ENCODE assay signal across 18 cellular contexts in the genomic region with DNA sequence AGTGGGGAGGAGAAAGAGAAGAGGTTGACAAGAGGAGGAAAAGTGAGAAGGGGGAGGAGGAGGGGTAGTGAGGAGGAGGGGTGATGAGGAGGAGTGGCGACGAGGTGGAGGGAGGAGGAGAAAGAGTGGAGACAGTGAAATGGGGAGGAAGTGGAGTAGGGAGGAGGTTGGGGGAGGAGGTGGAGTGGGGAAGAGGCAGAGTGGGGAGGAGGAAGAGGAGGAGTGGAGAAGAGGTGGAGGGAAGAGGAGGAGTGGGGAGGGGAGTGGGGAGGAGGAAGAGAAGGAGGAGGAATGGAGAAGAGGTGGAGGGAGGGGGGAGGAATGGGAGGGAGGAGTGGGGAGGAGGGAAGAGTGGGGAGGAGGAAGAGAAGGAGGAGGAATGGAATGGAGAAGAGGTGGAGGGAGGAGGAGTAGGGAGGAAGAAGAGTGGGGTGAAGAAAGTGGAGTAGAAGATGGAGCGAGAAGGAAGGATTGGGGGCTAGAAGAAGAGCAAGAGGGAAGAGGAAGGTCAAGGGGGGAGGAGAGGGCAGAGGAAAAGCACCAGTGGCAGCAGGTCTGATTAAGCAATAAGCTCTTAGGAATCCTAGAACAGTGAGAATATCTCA. TPM values are rescaled to one million over a fixed set of nuclear protein-coding genes. Genes with fewer than 3 reads are reported as not detected.
DNase-seq lines count a peak whose midpoint lies in the region; ATAC-seq, FAIRE-seq and TF ChIP-seq lines count a peak whose summit lies in the region.
"Had no signal": no experiment of that assay in that cellular context is flagged by ENCODE, and none has a peak within 500 bp of the region (broad histone marks: within the 10 kb centered on the region; RNA-seq: fewer than 3 reads in every experiment).

No MANE protein-coding gene starts in this region.

- in situ Hi-C loops in HepG2 (cut with HindIII; ENCODE audit: extremely low pct_ligation_motif_present, low pct_unique_long_range_greater_than_20kb): no loop called here

- POLR2A ChIA-PET in HepG2 (lab: Yijun Ruan, JAX): no interaction called here

- no peak for ATAC-seq in HepG2
- ATAC-seq in right lobe of liver: no peak
- ATAC-seq in RWPE2 (ENCODE audit: low read depth): no peak
- ATAC-seq: GM23338 had no signal

- H3K27ac ChIP-seq in HepG2 (ENCODE audit: extremely low read length, insufficient read depth, low read length) (no peak overlapping the region), right lobe of liver (no peak overlapping the region), RWPE2 (ENCODE audit: poor library complexity, severe bottlenecking) (peak overlapping the region; percentile 44), WERI-Rb-1 (no peak overlapping the region)
- H3K27ac ChIP-seq: BLaER1 had no signal

- no peaks in the 10 kb centered on the region for H3K27me3 Mint-ChIP-seq in chondrocyte (ENCODE audit: low read depth)
- H3K27me3 Mint-ChIP-seq: CD4-positive, alpha-beta memory T cell had no signal

- H3K4me3 Mint-ChIP-seq in chondrocyte (ENCODE audit: unreplicated experiment): no peak overlapping the region
- H3K4me3 Mint-ChIP-seq: CD14-positive monocyte; CD4-positive, alpha-beta memory T cell; GM23338 had no signal

- H3K36me3 ChIP-seq in HepG2 (replicated peaks in 1 of 2; ENCODE audit: control insufficient read depth in 1 of 2, insufficient read depth in 2 of 2, low read length in 2 of 2) (peaks cover 35 to 91% of the 10 kb centered on the region in 2 experiments), right lobe of liver (peaks cover 0 to 48% (median 13%) of the 10 kb centered on the region in 4 donors), RWPE2 (ENCODE audit: low read depth) (peaks cover 93% of the 10 kb centered on the region), WERI-Rb-1 (no peaks in the 10 kb centered on the region)

- H3K4me3 ChIP-seq in HepG2 (replicated peaks in 1 of 3; ENCODE audit: insufficient read depth in 1 of 3, low read depth in 2 of 3, low read length in 3 of 3): no peak overlapping the region
- H3K4me3 ChIP-seq in right lobe of liver: no peak overlapping the region
- H3K4me3 ChIP-seq in RWPE2 (ENCODE audit: severe bottlenecking): no peak overlapping the region
- no peak overlapping the region for H3K4me3 ChIP-seq in WERI-Rb-1 (ENCODE audit: low read depth, low read length)
- H3K4me3 ChIP-seq: BLaER1, GM23338 had no signal

- TF ChIP-seq EP300 in HepG2 (IDR thresholded peaks at IDR 0.05; ENCODE audit: low read depth in 2 of 2, low read length in 2 of 2) (no peak), HepG2 (CRISPR knock-in tag; IDR thresholded peaks at IDR 0.05; ENCODE audit: borderline replicate concordance) (no peak)

- FAIRE-seq in HepG2 (lab: Jason Lieb, UNC): no peak
- FAIRE-seq: H54 had no signal

- H3K9me3 Mint-ChIP-seq in chondrocyte (ENCODE audit: low read depth): no peaks in the 10 kb centered on the region
- H3K9me3 Mint-ChIP-seq: GM23338 had no signal

- H3K4me2 ChIP-seq in HepG2 (ENCODE audit: low read depth, low read length): no peak overlapping the region
- H3K4me2 ChIP-seq: BLaER1, GM23338 had no signal

- WGBS in HepG2 (ENCODE audit: low lambda C conversion rate): 97% methylated on average over 3 of the region's 3 CpGs
- 86% methylated on average over 3 of the region's 3 CpGs for WGBS in right lobe of liver (ENCODE audit: insufficient coverage, low coverage, low lambda C conversion rate, missing lambda C conversion rate)

- H3K79me2 ChIP-seq in HepG2 (ENCODE audit: insufficient read depth, low read length): no peaks in the 10 kb centered on the region

- CTCF ChIA-PET in HepG2 (lab: Yijun Ruan, JAX; ENCODE audit: low intra/inter-chr PET ratio, low total read pairs): no interaction called here

- H3K27ac Mint-ChIP-seq in chondrocyte (ENCODE audit: unreplicated experiment): peak overlapping the region; percentile 59
- H3K27ac Mint-ChIP-seq: CD14-positive monocyte; CD4-positive, alpha-beta memory T cell; GM23338 had no signal

- H3K9me3 ChIP-seq in HepG2 (ENCODE audit: low read length): no peaks in the 10 kb centered on the region
- no peaks in the 10 kb centered on the region for H3K9me3 ChIP-seq in right lobe of liver
- no peaks in the 10 kb centered on the region for H3K9me3 ChIP-seq in RWPE2 (ENCODE audit: severe bottlenecking)
- peaks cover 4% of the 10 kb centered on the region for H3K9me3 ChIP-seq in WERI-Rb-1 (ENCODE audit: severe bottlenecking)
- H3K9me3 ChIP-seq: BLaER1 had no signal

- TF ChIP-seq CTCF in HepG2 (CRISPR knock-in tag; IDR thresholded peaks at IDR 0.05): no peak
- no peak for TF ChIP-seq CTCF in right lobe of liver (IDR thresholded peaks at IDR 0.05)
- TF ChIP-seq CTCF in RWPE2 (IDR thresholded peaks at IDR 0.05; ENCODE audit: poor library complexity, severe bottlenecking): no peak
- no peak for TF ChIP-seq CTCF in chondrocyte (IDR thresholded peaks at IDR 0.05)
- no peak for TF ChIP-seq CTCF in WERI-Rb-1 (IDR thresholded peaks at IDR 0.05; ENCODE audit: low read depth, low read length)

- peaks cover 35% of the 10 kb centered on the region for H3K4me1 Mint-ChIP-seq in chondrocyte (ENCODE audit: low read depth)
- H3K4me1 Mint-ChIP-seq: CD14-positive monocyte; CD4-positive, alpha-beta memory T cell; GM23338 had no signal

- no peak for TF ChIP-seq POLR2A in HepG2 (IDR thresholded peaks at IDR 0.05; ENCODE audit: insufficient read depth in 1 of 2, low read depth in 2 of 2, low read length in 2 of 2)
- TF ChIP-seq POLR2A in right lobe of liver (IDR thresholded peaks at IDR 0.05): no peak

- DNase-seq in HepG2 (ENCODE audit: low spot score) (no peak), right lobe of liver (no peak), RWPE2 (ENCODE audit: low spot score) (no peak), chondrocyte (ENCODE audit: low spot score) (no peak), HPDE6-E6E7 (ENCODE audit: extremely low spot score) (no peak), COLO829 (ENCODE audit: low spot score) (no peak), WERI-Rb-1 (no peak)
- DNase-seq: 8988T; Calu3; CD4-positive, alpha-beta memory T cell; DMS79 treated with DMSO at 0.1 percent for 48 hours; GF-D8; HCEC 1CT had no signal

- TF ChIP-seq RAD21 in HepG2 (CRISPR knock-in tag; IDR thresholded peaks at IDR 0.05): no peak

- no peak overlapping the region for H2AFZ ChIP-seq in HepG2 (ENCODE audit: low read length)
- H2AFZ ChIP-seq: GM23338 had no signal

- BruUV-seq in HepG2 (replicated peaks; lab: Mats Ljungman, UMichigan): no TSS peak

- H3K4me1 ChIP-seq in HepG2 (ENCODE audit: insufficient read depth, low read length) (no peaks in the 10 kb centered on the region), right lobe of liver (no peaks in the 10 kb centered on the region), RWPE2 (ENCODE audit: insufficient read depth, poor library complexity, severe bottlenecking) (peaks cover 13% of the 10 kb centered on the region)

- no peaks in the 10 kb centered on the region for H3K27me3 ChIP-seq in HepG2 (ENCODE audit: control insufficient read depth in 1 of 2, insufficient read depth in 2 of 2, low read length in 2 of 2)
- H3K27me3 ChIP-seq in right lobe of liver: no peaks in the 10 kb centered on the region
- H3K27me3 ChIP-seq in RWPE2 (ENCODE audit: insufficient read depth, poor library complexity, severe bottlenecking): no peaks in the 10 kb centered on the region
- H3K27me3 ChIP-seq in WERI-Rb-1 (ENCODE audit: insufficient read depth, low read depth, severe bottlenecking): peaks cover 86% of the 10 kb centered on the region
- H3K27me3 ChIP-seq: BLaER1 had no signal

- no peak overlapping the region for H3K9ac ChIP-seq in HepG2 (ENCODE audit: insufficient read depth, low read depth, low read length)
- H3K9ac ChIP-seq: BLaER1 had no signal

- no peaks in the 10 kb centered on the region for H4K20me1 ChIP-seq in HepG2 (ENCODE audit: insufficient read depth, low read length)

- peaks cover 85% of the 10 kb centered on the region for H3K36me3 Mint-ChIP-seq in chondrocyte (ENCODE audit: low read depth)
- H3K36me3 Mint-ChIP-seq: CD14-positive monocyte; CD4-positive, alpha-beta memory T cell had no signal

- intact Hi-C loops in HepG2 (cut with micrococcal nuclease; ENCODE audit: unreplicated experiment) (no loop called here), right lobe of liver (cut with DNase I) (no loop called here)

TF ChIP-seq in HepG2, 621 proteins besides CTCF, POLR2A, EP300 and RAD21:
- TF ChIP-seq HNRNPK (IDR thresholded peaks at IDR 0.05; ENCODE audit: low read depth, low read length, poor library complexity, severe bottlenecking) (peak; percentile 13), MEIS1 (CRISPR knock-in tag; IDR thresholded peaks at IDR 0.05; ENCODE audit: borderline replicate concordance) (no peak), MIER3 (CRISPR knock-in tag; IDR thresholded peaks at IDR 0.05; ENCODE audit: borderline replicate concordance) (no peak)

RNA-seq across cellular contexts. Expression of a gene that starts 50.0 kb away (rescaled TPM):
- total RNA-seq in HepG2 (2016; rRNA removed; fragmentation: Illumina TruSeq; extraction: Trizol) (not detected in 2 replicates), right lobe of liver (under 1 TPM in 1 of 6 experiments, not detected in 5; 0.18 TPM), chondrocyte (0.44 TPM in 1 of 3 replicates, not detected in the others)
- total RNA-seq in HepG2 (2016; cell fraction: cytosol; rRNA removed; fragmentation: Illumina TruSeq; extraction: Trizol; ENCODE audit: low read depth): not detected in 2 replicates
- total RNA-seq in HepG2 (2016; cell fraction: insoluble cytoplasmic fraction; rRNA removed; fragmentation: Illumina TruSeq; extraction: Trizol): not detected in 2 replicates
- total RNA-seq in HepG2 (2016; cell fraction: membrane; rRNA removed; fragmentation: Illumina TruSeq; extraction: Trizol): not detected in 2 replicates
- not detected in 2 replicates for total RNA-seq in HepG2 (2016; cell fraction: nucleus; rRNA removed; fragmentation: Illumina TruSeq; extraction: Trizol)
- 0.08 TPM in 1 of 2 replicates, not detected in the other for polyA plus RNA-seq in HepG2 (2011; rRNA removed)
- not detected in 2 replicates for polyA plus RNA-seq in HepG2 (2011; cell fraction: cytosol; rRNA removed)
- not detected in 2 replicates for polyA plus RNA-seq in HepG2 (2011; cell fraction: nucleus; rRNA removed)
- polyA plus RNA-seq in HepG2 (2012): not detected in 2 replicates
- not detected in 2 replicates for polyA plus RNA-seq in HepG2 (2016; cell fraction: cytosol; fragmentation: Illumina TruSeq; extraction: Trizol; ENCODE audit: low read depth)
- polyA plus RNA-seq in HepG2 (2016; cell fraction: insoluble cytoplasmic fraction; fragmentation: Illumina TruSeq; extraction: Trizol; ENCODE audit: low read depth): not detected in 2 replicates
- polyA plus RNA-seq in HepG2 (2016; cell fraction: membrane; fragmentation: Illumina TruSeq; extraction: Trizol; ENCODE audit: low read depth): not detected in 2 replicates
- not detected in 2 replicates for polyA plus RNA-seq in HepG2 (2016; cell fraction: nucleus; fragmentation: Illumina TruSeq; extraction: Trizol; ENCODE audit: insufficient read depth, low read depth)
- 0.40 TPM in 1 of 2 replicates, not detected in the other for polyA minus RNA-seq in HepG2 (2011; rRNA and poly(A)+ RNA removed; ENCODE audit: low replicate concordance)
- not detected in 2 replicates for polyA minus RNA-seq in HepG2 (2011; cell fraction: cytosol; rRNA and poly(A)+ RNA removed)
- polyA minus RNA-seq in HepG2 (2011; cell fraction: nucleus; rRNA and poly(A)+ RNA removed): not detected in 2 replicates
- total RNA-seq: CD4-positive, alpha-beta memory T cell had no signal
- polyA plus RNA-seq: AG04450; CD14-positive monocyte; CD4-positive, alpha-beta memory T cell had no signal
